24 cellular contexts compared by ENCODE assay signal in the genomic region with DNA sequence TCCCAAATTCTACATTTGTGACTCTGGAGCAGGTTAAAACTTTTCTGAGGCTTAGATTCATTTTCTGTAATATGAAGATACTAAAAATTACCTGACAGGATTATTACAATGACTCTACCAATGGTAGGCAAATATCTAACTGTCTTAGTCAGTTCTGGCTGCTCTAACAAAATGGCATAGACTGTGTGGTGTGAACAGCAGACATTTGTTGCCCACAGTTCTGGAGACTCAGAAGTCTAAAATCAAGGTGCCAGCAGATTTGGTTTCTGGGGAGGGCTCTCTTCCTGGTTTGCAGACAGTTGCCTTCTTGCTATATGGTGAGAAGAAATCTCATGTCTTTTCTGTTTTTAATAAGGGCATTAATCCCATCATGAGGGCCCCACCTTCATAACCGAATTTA.
DNase-seq lines count a peak whose midpoint lies in the region; ATAC-seq, FAIRE-seq and TF ChIP-seq lines count a peak whose summit lies in the region.
"Had no signal": no experiment of that assay in that cellular context is flagged by ENCODE, and none has a peak within 500 bp of the region (broad histone marks: within the 10 kb centered on the region; RNA-seq: fewer than 3 reads in every experiment).

No MANE protein-coding gene starts in this region.

- H3K4me1 Mint-ChIP-seq in activated CD8-positive, alpha-beta memory T cell treated with anti-CD3 and anti-CD28 coated beads, Interleukin-2, amount 10 ng/mL, durations not matched to agents 7 days and 5 days: peaks cover 67% of the 10 kb centered on the region
- peaks cover 16% of the 10 kb centered on the region for H3K4me1 Mint-ChIP-seq in activated B cell treated with CpG ODN at 0.5 μM for 24 hours
- H3K4me1 Mint-ChIP-seq: naive B cell had no signal

- H2AFZ ChIP-seq in hepatocyte: no peak overlapping the region

- WGBS in hepatocyte (ENCODE audit: low lambda C conversion rate, missing lambda C conversion rate): 84% methylated on average over 1 of the region's 1 CpG

- ATAC-seq in activated CD8-positive, alpha-beta memory T cell treated with anti-CD3 and anti-CD28 coated beads, Interleukin-2, amount 10 ng/mL, durations not matched to agents 7 days and 5 days: peak; percentile 24
- peak; percentile 8 for ATAC-seq in activated B cell treated with CpG ODN at 0.5 μM for 24 hours (ENCODE audit: low read depth)
- ATAC-seq: gastroesophageal sphincter, SK-N-SH treated with all-trans-retinoic acid at 6 μM for 48 hours had no signal

- peak overlapping the region; percentile 97 for H3K27ac Mint-ChIP-seq in activated CD8-positive, alpha-beta memory T cell treated with anti-CD3 and anti-CD28 coated beads, Interleukin-2, amount 10 ng/mL, durations not matched to agents 7 days and 5 days
- peak overlapping the region; percentile 26 for H3K27ac Mint-ChIP-seq in activated B cell treated with CpG ODN at 0.5 μM for 24 hours

- H3K36me3 ChIP-seq in hepatocyte (replicated peaks; ENCODE audit: insufficient read depth, low read depth): no peaks in the 10 kb centered on the region
- H3K36me3 ChIP-seq: cardiac muscle cell, gastroesophageal sphincter, HAP-1, left ventricle myocardium inferior, WERI-Rb-1 had no signal

- peaks cover 3% of the 10 kb centered on the region for H3K9me3 Mint-ChIP-seq in activated CD8-positive, alpha-beta memory T cell treated with anti-CD3 and anti-CD28 coated beads, Interleukin-2, amount 10 ng/mL, durations not matched to agents 7 days and 5 days (ENCODE audit: low read depth)
- peaks cover 2% of the 10 kb centered on the region for H3K9me3 Mint-ChIP-seq in activated B cell treated with CpG ODN at 0.5 μM for 24 hours

- H3K4me3 ChIP-seq in hepatocyte: no peak overlapping the region
- H3K4me3 ChIP-seq: cardiac muscle cell, coronary artery, gastroesophageal sphincter, HAP-1, left ventricle myocardium inferior had no signal

- DNase-seq in activated CD8-positive, alpha-beta memory T cell treated with anti-CD3 and anti-CD28 coated beads, Interleukin-2, amount 10 ng/mL, durations not matched to agents 7 days and 5 days: peak; percentile 55
- no peak for DNase-seq in activated CD8-positive, alpha-beta memory T cell treated with anti-CD3 and anti-CD28 coated beads, Interleukin-2, amount 50 U/mL, for 48 hours
- DNase-seq in GM19239 (ENCODE audit: insufficient read length, low spot score): no peak
- no peak for DNase-seq in activated B cell treated with CpG ODN at 0.5 μM for 24 hours
- no peak for DNase-seq in hepatocyte (ENCODE audit: low spot score)
- no peak for DNase-seq in NCI-H82 (lab: John Stamatoyannopoulos, UW)
- no peak for DNase-seq in NCI-H1048 (lab: John Stamatoyannopoulos, UW)
- no peak for DNase-seq in NCI-H1092 (lab: John Stamatoyannopoulos, UW)
- DNase-seq: activated effector memory CD4-positive, alpha-beta T cell treated with anti-CD3 and anti-CD28 coated beads, Interleukin-2, amount 50 U/mL, for 16 hours; anterior cingulate cortex; DND-41; left ventricle myocardium inferior; naive B cell; NCI-H1105; NCI-H2029 treated with DMSO at 0.1 percent for 48 hours; NCI-H2227 treated with DMSO at 0.1 percent for 48 hours; occipital lobe; T-helper 9 cell; WERI-Rb-1 had no signal

- no peaks in the 10 kb centered on the region for H3K27me3 Mint-ChIP-seq in activated CD8-positive, alpha-beta memory T cell treated with anti-CD3 and anti-CD28 coated beads, Interleukin-2, amount 10 ng/mL, durations not matched to agents 7 days and 5 days
- peaks cover 5% of the 10 kb centered on the region for H3K27me3 Mint-ChIP-seq in activated B cell treated with CpG ODN at 0.5 μM for 24 hours

- POLR2A ChIA-PET in activated B cell treated with CpG ODN at 0.5 μM for 24 hours (lab: Charles Lee): interaction anchor here (1.6 kb wide), 1 partner anchor 12 kb away, joined by 6 read pairs; no protein-coding TSS in a partner anchor

- intact Hi-C loops in activated B cell treated with CpG ODN at 0.5 μM for 24 hours (cut with micrococcal nuclease): loop anchor here (5.0 kb wide), 1 partner anchor 366 kb away; no protein-coding TSS in a partner anchor

- TF ChIP-seq CTCF in activated B cell treated with CpG ODN at 0.5 μM for 24 hours (IDR thresholded peaks at IDR 0.05) (no peak), hepatocyte (IDR thresholded peaks at IDR 0.05; ENCODE audit: poor library complexity) (no peak)

- no peaks in the 10 kb centered on the region for H4K20me1 ChIP-seq in hepatocyte (ENCODE audit: insufficient read depth, poor library complexity, severe bottlenecking)

- H3K9me3 ChIP-seq in hepatocyte (ENCODE audit: low read depth): no peaks in the 10 kb centered on the region
- H3K9me3 ChIP-seq: gastroesophageal sphincter, HAP-1, left ventricle myocardium inferior had no signal

- FAIRE-seq in GM19239 (lab: Jason Lieb, UNC): peak; percentile 55

- H3K9me2 ChIP-seq in hepatocyte (replicated peaks; ENCODE audit: insufficient read depth): no peaks in the 10 kb centered on the region

- H3K36me3 Mint-ChIP-seq in activated CD8-positive, alpha-beta memory T cell treated with anti-CD3 and anti-CD28 coated beads, Interleukin-2, amount 10 ng/mL, durations not matched to agents 7 days and 5 days: peaks cover 35% of the 10 kb centered on the region
- peaks cover 1% of the 10 kb centered on the region for H3K36me3 Mint-ChIP-seq in activated B cell treated with CpG ODN at 0.5 μM for 24 hours (ENCODE audit: low read depth)
- H3K36me3 Mint-ChIP-seq: naive B cell had no signal

- no peaks in the 10 kb centered on the region for H3K79me2 ChIP-seq in hepatocyte

- no peak overlapping the region for H3K4me2 ChIP-seq in hepatocyte

- CTCF ChIA-PET in activated CD8-positive, alpha-beta memory T cell treated with anti-CD3 and anti-CD28 coated beads, Interleukin-2, amount 10 ng/mL, durations not matched to agents 7 days and 5 days (lab: Charles Lee): interaction anchor here (1.4 to 9.1 kb wide), 5 partner anchors 12 to 42 kb away, joined by 3 to 117 read pairs (median 6); no protein-coding TSS in a partner anchor
- CTCF ChIA-PET in activated B cell treated with CpG ODN at 0.5 μM for 24 hours (lab: Charles Lee): interaction anchor here (1.3 kb wide), 1 partner anchor 49 kb away, joined by 3 read pairs; no protein-coding TSS in a partner anchor

- peak overlapping the region; percentile 12 for H3K27ac ChIP-seq in hepatocyte
- H3K27ac ChIP-seq: cardiac muscle cell, coronary artery, gastroesophageal sphincter, left ventricle myocardium inferior, WERI-Rb-1 had no signal

- no peaks in the 10 kb centered on the region for H3K27me3 ChIP-seq in hepatocyte
- H3K27me3 ChIP-seq: cardiac muscle cell, gastroesophageal sphincter had no signal

- no peaks in the 10 kb centered on the region for H3K4me1 ChIP-seq in hepatocyte (ENCODE audit: insufficient read depth)
- H3K4me1 ChIP-seq: gastroesophageal sphincter had no signal

- peak overlapping the region; percentile 38 for H3K4me3 Mint-ChIP-seq in activated CD8-positive, alpha-beta memory T cell treated with anti-CD3 and anti-CD28 coated beads, Interleukin-2, amount 10 ng/mL, durations not matched to agents 7 days and 5 days
- H3K4me3 Mint-ChIP-seq in activated B cell treated with CpG ODN at 0.5 μM for 24 hours: no peak overlapping the region
- H3K4me3 Mint-ChIP-seq: naive B cell had no signal
